1 cellular context compared by ENCODE assay signal in genomic region chr21:44878053-44878982, GRCh38.
TF ChIP-seq lines count a peak whose summit lies in the region.

No MANE protein-coding gene starts in this region.

TF ChIP-seq in HepG2, 621 proteins besides CTCF, POLR2A, EP300 and RAD21 (continued from another document and continues in another):
- no peak for TF ChIP-seq ARNT (IDR thresholded peaks at IDR 0.05)
- TF ChIP-seq ZNF619 (CRISPR knock-in tag; IDR thresholded peaks at IDR 0.05), result no peak
- TF ChIP-seq IKZF5 (CRISPR knock-in tag; IDR thresholded peaks at IDR 0.05), result no peak; the same call in 1 of the 2 replicates
- TF ChIP-seq IRF2 (CRISPR knock-in tag; IDR thresholded peaks at IDR 0.05), result peak; percentile 88
- peak; percentile 67 for TF ChIP-seq HDAC2 (CRISPR knock-in tag; IDR thresholded peaks at IDR 0.05)
- TF ChIP-seq, protein P1, sequence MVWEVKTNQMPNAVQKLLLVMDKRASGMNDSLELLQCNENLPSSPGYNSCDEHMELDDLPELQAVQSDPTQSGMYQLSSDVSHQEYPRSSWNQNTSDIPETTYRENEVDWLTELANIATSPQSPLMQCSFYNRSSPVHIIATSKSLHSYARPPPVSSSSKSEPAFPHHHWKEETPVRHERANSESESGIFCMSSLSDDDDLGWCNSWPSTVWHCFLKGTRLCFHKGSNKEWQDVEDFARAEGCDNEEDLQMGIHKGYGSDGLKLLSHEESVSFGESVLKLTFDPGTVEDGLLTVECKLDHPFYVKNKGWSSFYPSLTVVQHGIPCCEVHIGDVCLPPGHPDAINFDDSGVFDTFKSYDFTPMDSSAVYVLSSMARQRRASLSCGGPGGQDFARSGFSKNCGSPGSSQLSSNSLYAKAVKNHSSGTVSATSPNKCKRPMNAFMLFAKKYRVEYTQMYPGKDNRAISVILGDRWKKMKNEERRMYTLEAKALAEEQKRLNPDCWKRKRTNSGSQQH (CRISPR knock-in tag; IDR thresholded peaks at IDR 0.05; ENCODE audit: low read depth), result no peak
- no peak for TF ChIP-seq ATF7 (IDR thresholded peaks at IDR 0.05)
- TF ChIP-seq ATF7 (CRISPR knock-in tag; IDR thresholded peaks at IDR 0.05), result no peak
- TF ChIP-seq, protein P2, sequence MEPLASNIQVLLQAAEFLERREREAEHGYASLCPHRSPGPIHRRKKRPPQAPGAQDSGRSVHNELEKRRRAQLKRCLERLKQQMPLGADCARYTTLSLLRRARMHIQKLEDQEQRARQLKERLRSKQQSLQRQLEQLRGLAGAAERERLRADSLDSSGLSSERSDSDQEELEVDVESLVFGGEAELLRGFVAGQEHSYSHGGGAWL (CRISPR knock-in tag; IDR thresholded peaks at IDR 0.05), result no peak
- TF ChIP-seq, protein P3, sequence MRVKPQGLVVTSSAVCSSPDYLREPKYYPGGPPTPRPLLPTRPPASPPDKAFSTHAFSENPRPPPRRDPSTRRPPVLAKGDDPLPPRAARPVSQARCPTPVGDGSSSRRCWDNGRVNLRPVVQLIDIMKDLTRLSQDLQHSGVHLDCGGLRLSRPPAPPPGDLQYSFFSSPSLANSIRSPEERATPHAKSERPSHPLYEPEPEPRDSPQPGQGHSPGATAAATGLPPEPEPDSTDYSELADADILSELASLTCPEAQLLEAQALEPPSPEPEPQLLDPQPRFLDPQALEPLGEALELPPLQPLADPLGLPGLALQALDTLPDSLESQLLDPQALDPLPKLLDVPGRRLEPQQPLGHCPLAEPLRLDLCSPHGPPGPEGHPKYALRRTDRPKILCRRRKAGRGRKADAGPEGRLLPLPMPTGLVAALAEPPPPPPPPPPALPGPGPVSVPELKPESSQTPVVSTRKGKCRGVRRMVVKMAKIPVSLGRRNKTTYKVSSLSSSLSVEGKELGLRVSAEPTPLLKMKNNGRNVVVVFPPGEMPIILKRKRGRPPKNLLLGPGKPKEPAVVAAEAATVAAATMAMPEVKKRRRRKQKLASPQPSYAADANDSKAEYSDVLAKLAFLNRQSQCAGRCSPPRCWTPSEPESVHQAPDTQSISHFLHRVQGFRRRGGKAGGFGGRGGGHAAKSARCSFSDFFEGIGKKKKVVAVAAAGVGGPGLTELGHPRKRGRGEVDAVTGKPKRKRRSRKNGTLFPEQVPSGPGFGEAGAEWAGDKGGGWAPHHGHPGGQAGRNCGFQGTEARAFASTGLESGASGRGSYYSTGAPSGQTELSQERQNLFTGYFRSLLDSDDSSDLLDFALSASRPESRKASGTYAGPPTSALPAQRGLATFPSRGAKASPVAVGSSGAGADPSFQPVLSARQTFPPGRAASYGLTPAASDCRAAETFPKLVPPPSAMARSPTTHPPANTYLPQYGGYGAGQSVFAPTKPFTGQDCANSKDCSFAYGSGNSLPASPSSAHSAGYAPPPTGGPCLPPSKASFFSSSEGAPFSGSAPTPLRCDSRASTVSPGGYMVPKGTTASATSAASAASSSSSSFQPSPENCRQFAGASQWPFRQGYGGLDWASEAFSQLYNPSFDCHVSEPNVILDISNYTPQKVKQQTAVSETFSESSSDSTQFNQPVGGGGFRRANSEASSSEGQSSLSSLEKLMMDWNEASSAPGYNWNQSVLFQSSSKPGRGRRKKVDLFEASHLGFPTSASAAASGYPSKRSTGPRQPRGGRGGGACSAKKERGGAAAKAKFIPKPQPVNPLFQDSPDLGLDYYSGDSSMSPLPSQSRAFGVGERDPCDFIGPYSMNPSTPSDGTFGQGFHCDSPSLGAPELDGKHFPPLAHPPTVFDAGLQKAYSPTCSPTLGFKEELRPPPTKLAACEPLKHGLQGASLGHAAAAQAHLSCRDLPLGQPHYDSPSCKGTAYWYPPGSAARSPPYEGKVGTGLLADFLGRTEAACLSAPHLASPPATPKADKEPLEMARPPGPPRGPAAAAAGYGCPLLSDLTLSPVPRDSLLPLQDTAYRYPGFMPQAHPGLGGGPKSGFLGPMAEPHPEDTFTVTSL (CRISPR knock-in tag; IDR thresholded peaks at IDR 0.05; ENCODE audit: borderline replicate concordance), result peak; percentile 76; the same call in 1 of the 2 replicates
- TF ChIP-seq CREB1 (IDR thresholded peaks at IDR 0.05), result no peak
- TF ChIP-seq CREB1 (CRISPR knock-in tag; IDR thresholded peaks at IDR 0.05), result no peak
- no peak for TF ChIP-seq KMT2A (CRISPR knock-in tag; IDR thresholded peaks at IDR 0.05)
- no peak for TF ChIP-seq ZNF362 (CRISPR knock-in tag; IDR thresholded peaks at IDR 0.05; ENCODE audit: borderline replicate concordance)
- TF ChIP-seq CENPX (CRISPR knock-in tag; IDR thresholded peaks at IDR 0.05), result no peak
- TF ChIP-seq SP4 (CRISPR knock-in tag; IDR thresholded peaks at IDR 0.05), result peak; percentile 49; the same call in 1 of the 2 replicates
- TF ChIP-seq ZNF329 (CRISPR knock-in tag; IDR thresholded peaks at IDR 0.05; ENCODE audit: low read depth), result no peak
- peak; percentile 70 for TF ChIP-seq BCL6 (CRISPR knock-in tag; IDR thresholded peaks at IDR 0.05)
- TF ChIP-seq, protein P4, sequence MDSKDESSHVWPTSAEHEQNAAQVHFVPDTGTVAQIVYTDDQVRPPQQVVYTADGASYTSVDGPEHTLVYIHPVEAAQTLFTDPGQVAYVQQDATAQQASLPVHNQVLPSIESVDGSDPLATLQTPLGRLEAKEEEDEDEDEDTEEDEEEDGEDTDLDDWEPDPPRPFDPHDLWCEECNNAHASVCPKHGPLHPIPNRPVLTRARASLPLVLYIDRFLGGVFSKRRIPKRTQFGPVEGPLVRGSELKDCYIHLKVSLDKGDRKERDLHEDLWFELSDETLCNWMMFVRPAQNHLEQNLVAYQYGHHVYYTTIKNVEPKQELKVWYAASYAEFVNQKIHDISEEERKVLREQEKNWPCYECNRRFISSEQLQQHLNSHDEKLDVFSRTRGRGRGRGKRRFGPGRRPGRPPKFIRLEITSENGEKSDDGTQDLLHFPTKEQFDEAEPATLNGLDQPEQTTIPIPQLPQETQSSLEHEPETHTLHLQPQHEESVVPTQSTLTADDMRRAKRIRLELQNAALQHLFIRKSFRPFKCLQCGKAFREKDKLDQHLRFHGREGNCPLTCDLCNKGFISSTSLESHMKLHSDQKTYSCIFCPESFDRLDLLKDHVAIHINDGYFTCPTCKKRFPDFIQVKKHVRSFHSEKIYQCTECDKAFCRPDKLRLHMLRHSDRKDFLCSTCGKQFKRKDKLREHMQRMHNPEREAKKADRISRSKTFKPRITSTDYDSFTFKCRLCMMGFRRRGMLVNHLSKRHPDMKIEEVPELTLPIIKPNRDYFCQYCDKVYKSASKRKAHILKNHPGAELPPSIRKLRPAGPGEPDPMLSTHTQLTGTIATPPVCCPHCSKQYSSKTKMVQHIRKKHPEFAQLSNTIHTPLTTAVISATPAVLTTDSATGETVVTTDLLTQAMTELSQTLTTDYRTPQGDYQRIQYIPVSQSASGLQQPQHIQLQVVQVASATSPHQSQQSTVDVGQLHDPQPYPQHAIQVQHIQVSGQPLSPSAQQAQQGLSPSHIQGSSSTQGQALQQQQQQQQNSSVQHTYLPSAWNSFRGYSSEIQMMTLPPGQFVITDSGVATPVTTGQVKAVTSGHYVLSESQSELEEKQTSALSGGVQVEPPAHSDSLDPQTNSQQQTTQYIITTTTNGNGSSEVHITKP (CRISPR knock-in tag; IDR thresholded peaks at IDR 0.05; ENCODE audit: low read depth), result 0 out of 2 replicates have a peak, but pooled peaks have one; percentile 20
- peak; percentile 79; the same call in 1 of the 2 replicates for TF ChIP-seq GATAD2A (CRISPR knock-in tag; IDR thresholded peaks at IDR 0.05)
- no peak for TF ChIP-seq ZNF484 (CRISPR knock-in tag; IDR thresholded peaks at IDR 0.05; ENCODE audit: borderline replicate concordance, low read depth)
- no peak for TF ChIP-seq ZNF646 (CRISPR knock-in tag; IDR thresholded peaks at IDR 0.05)
- TF ChIP-seq HOXA9 (CRISPR knock-in tag; IDR thresholded peaks at IDR 0.05; ENCODE audit: borderline replicate concordance), result no peak
- TF ChIP-seq, protein P5, sequence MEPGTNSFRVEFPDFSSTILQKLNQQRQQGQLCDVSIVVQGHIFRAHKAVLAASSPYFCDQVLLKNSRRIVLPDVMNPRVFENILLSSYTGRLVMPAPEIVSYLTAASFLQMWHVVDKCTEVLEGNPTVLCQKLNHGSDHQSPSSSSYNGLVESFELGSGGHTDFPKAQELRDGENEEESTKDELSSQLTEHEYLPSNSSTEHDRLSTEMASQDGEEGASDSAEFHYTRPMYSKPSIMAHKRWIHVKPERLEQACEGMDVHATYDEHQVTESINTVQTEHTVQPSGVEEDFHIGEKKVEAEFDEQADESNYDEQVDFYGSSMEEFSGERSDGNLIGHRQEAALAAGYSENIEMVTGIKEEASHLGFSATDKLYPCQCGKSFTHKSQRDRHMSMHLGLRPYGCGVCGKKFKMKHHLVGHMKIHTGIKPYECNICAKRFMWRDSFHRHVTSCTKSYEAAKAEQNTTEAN (CRISPR knock-in tag; conservative IDR thresholded peaks at IDR 0.05), result peak; percentile 53; the same call in 1 of the 2 replicates
- TF ChIP-seq ARID4A (CRISPR knock-in tag; IDR thresholded peaks at IDR 0.05; ENCODE audit: borderline replicate concordance), result peak; percentile 60; the same call in 1 of the 2 replicates
